8 cellular contexts compared by ENCODE assay signal in the genomic region with DNA sequence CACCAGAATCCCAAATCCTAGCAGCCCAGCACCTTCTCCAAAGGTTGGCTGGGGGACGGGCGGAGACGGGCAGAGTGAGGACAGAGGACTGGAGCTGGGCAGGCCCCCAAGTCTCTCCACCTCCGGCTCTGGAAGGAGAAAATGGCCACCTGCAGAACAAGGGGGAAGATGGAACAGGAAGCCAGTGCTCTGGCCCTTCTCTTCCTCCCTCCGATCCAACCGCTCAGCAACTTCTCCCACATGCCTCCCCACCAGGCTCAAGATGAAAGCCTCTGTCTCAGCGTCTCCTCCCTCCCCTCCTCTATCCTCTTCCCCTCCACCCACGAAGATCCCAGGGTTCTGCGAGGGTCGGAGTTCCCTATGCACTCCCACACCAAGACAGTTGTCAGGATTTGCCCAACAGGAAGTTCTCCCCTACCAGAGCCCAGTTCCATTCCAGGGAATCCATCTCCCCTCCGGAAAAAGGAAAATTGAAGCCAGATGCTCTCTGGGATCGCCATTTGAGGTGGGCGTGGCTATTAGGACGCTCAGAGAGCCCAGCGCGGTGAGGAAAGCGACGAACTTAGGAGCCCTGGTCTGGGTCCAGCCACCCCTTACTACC.
A peak's percentile ranks its signal among the peaks of the same experiment; 100 is the strongest.
DNase-seq lines count a peak whose midpoint lies in the region; ATAC-seq and TF ChIP-seq lines count a peak whose summit lies in the region.

No MANE protein-coding gene starts in this region.

- in situ Hi-C loops in astrocyte of the spinal cord (cut with HindIII; ENCODE audit: low sequenced_read_pairs): no loop called here

- peak overlapping the region; percentile 98 for H3K27ac ChIP-seq in iPS-18a (ENCODE audit: low read length)

- no peaks in the 10 kb centered on the region for H3K27me3 ChIP-seq in iPS-18a (ENCODE audit: control insufficient read depth, insufficient read depth, low read length)

- H3K36me3 ChIP-seq in iPS-18a (ENCODE audit: control insufficient read depth, low read depth, low read length): no peaks in the 10 kb centered on the region

- H3K4me3 ChIP-seq in astrocyte of the spinal cord (ENCODE audit: low read depth, low read length) (peak overlapping the region; percentile 43), iPS-18a (ENCODE audit: low read length) (peak overlapping the region; percentile 65), skeletal muscle cell (ENCODE audit: low read depth, low read length) (peak overlapping the region; percentile 1)

- peak overlapping the region; percentile 95 for H3K9ac ChIP-seq in iPS-18a (ENCODE audit: low read length)

- peak; percentile 37 for DNase-seq in GM04503 (ENCODE audit: low read depth)
- peak; percentile 49 for DNase-seq in astrocyte of the spinal cord (ENCODE audit: low read depth, low spot score)
- peak; percentile 5 for DNase-seq in skeletal muscle cell (ENCODE audit: low read depth)
- no peak for DNase-seq in stimulated activated naive CD4-positive, alpha-beta T cell (lab: John Stamatoyannopoulos, UW)
- no peak for DNase-seq in GF-D8 (lab: John Stamatoyannopoulos, UW)

- H3K9me3 ChIP-seq in iPS-18a (ENCODE audit: control insufficient read depth, low read depth, low read length): no peaks in the 10 kb centered on the region

- no peak for TF ChIP-seq CTCF in astrocyte of the spinal cord (IDR thresholded peaks at IDR 0.05; ENCODE audit: low read depth, low read length)

- H3K4me1 ChIP-seq in iPS-18a (ENCODE audit: control insufficient read depth, low read depth, low read length): peaks cover 42% of the 10 kb centered on the region

- no peak for ATAC-seq in HG02938 (IDR thresholded peaks at IDR 0.05; ENCODE audit: unreplicated experiment)
- ATAC-seq in GM21447 (IDR thresholded peaks at IDR 0.05; ENCODE audit: unreplicated experiment): no peak

Comparison
In these comparisons a context has a peak if more than half of its experiments do, and no peak if none do; other contexts are left out.
1. DNase-seq: peak in GM04503 (single experiment), astrocyte of the spinal cord (single experiment) and skeletal muscle cell (single experiment); none in stimulated activated naive CD4-positive, alpha-beta T cell (0 of 6) and GF-D8 (single experiment).
2. H3K4me3 ChIP-seq: peak in every context shown above with its lines; median percentile 65 in iPS-18a; 43 in astrocyte of the spinal cord; 1 in skeletal muscle cell.